ENCODE assay signal across 8 cellular contexts in genomic region chr2:137467246-137467862, GRCh38.
DNase-seq lines count a peak whose midpoint lies in the region; ATAC-seq, FAIRE-seq and TF ChIP-seq lines count a peak whose summit lies in the region.

No MANE protein-coding gene starts in this region.

- intact Hi-C loops in left lung (cut with DNase I): no loop called here

- H2AFZ ChIP-seq in astrocyte (ENCODE audit: low read depth, low read length): no peak overlapping the region

- no peak overlapping the region for H3K4me2 ChIP-seq in astrocyte (ENCODE audit: low read length)

- H3K4me3 Mint-ChIP-seq in astrocyte (ENCODE audit: unreplicated experiment): no peak overlapping the region

- FAIRE-seq in astrocyte (lab: Jason Lieb, UNC): peak; percentile 56

- no peaks in the 10 kb centered on the region for H3K9me3 ChIP-seq in astrocyte (ENCODE audit: insufficient read depth, low read depth, low read length)
- H3K9me3 ChIP-seq in left lung: no peaks in the 10 kb centered on the region

- H3K4me1 ChIP-seq in astrocyte (ENCODE audit: insufficient read depth, low read length): no peaks in the 10 kb centered on the region
- H3K4me1 ChIP-seq in left lung: no peaks in the 10 kb centered on the region

- H4K20me1 ChIP-seq in astrocyte (ENCODE audit: insufficient read depth, low read length): no peaks in the 10 kb centered on the region

- no peak overlapping the region for H3K27ac ChIP-seq in C4-2B
- no peak overlapping the region for H3K27ac ChIP-seq in astrocyte (ENCODE audit: low read depth, low read length)
- H3K27ac ChIP-seq in left lung: no peak overlapping the region

- H3K9me3 Mint-ChIP-seq in astrocyte (ENCODE audit: unreplicated experiment): no peaks in the 10 kb centered on the region

- no peaks in the 10 kb centered on the region for H3K4me1 Mint-ChIP-seq in astrocyte (ENCODE audit: low read depth, unreplicated experiment)

- ATAC-seq in GM18519 (IDR thresholded peaks at IDR 0.05; ENCODE audit: low FRiP score, unreplicated experiment) (peak; percentile 89), HG02885 (IDR thresholded peaks at IDR 0.05; ENCODE audit: poor library complexity, unreplicated experiment) (peak; percentile 92), left lung (peak; percentile 88)

- DNase-seq in NCI-H146 treated with DMSO at 0.1 percent for 48 hours (lab: John Stamatoyannopoulos, UW; ENCODE audit: unreplicated experiment) (peak; percentile 3), astrocyte (ENCODE audit: low read depth) (peak; percentile 1), left lung (no peak), NCI-H128 (lab: John Stamatoyannopoulos, UW; ENCODE audit: unreplicated experiment) (no peak), COR-L47 (lab: John Stamatoyannopoulos, UW) (no peak)

- H3K79me2 ChIP-seq in astrocyte (ENCODE audit: insufficient read depth, low read length): no peaks in the 10 kb centered on the region

- H3K27me3 ChIP-seq in astrocyte (ENCODE audit: insufficient read depth, low read length) (no peaks in the 10 kb centered on the region), left lung (no peaks in the 10 kb centered on the region)

- H3K36me3 ChIP-seq in astrocyte (ENCODE audit: insufficient read depth, low read length) (no peaks in the 10 kb centered on the region), left lung (no peaks in the 10 kb centered on the region)

- no peak overlapping the region for H3K9ac ChIP-seq in astrocyte (ENCODE audit: low read length)

- H3K27ac Mint-ChIP-seq in astrocyte (ENCODE audit: unreplicated experiment): no peak overlapping the region

- no peaks in the 10 kb centered on the region for H3K27me3 Mint-ChIP-seq in astrocyte (ENCODE audit: low read depth, unreplicated experiment)

- H3K4me3 ChIP-seq in astrocyte (ENCODE audit: insufficient read depth, low read depth, low read length): no peak overlapping the region
- no peak overlapping the region for H3K4me3 ChIP-seq in left lung

- TF ChIP-seq CTCF in C4-2B (conservative IDR thresholded peaks at IDR 0.05) (peak; percentile 81), astrocyte (IDR thresholded peaks at IDR 0.05; ENCODE audit: insufficient read depth, low read depth, low read length) (peak; percentile 64), left lung (IDR thresholded peaks at IDR 0.05) (peak; percentile 40 to 49)

- H3K36me3 Mint-ChIP-seq in astrocyte (ENCODE audit: low read depth, unreplicated experiment): no peaks in the 10 kb centered on the region

Comparison
In these comparisons a context has a peak if more than half of its experiments do, and no peak if none do; other contexts are left out.
1. DNase-seq: peak in NCI-H146 treated with DMSO at 0.1 percent for 48 hours (single experiment) and astrocyte (single experiment); none in left lung (0 of 2), NCI-H128 (single experiment) and COR-L47 (single experiment).
2. Peak in every context shown above with its lines, with median percentiles within 50 percentile points of each other: CTCF ChIP-seq and ATAC-seq.